Comparison of ENCODE assay signal across 20 cellular contexts in the genomic region with DNA sequence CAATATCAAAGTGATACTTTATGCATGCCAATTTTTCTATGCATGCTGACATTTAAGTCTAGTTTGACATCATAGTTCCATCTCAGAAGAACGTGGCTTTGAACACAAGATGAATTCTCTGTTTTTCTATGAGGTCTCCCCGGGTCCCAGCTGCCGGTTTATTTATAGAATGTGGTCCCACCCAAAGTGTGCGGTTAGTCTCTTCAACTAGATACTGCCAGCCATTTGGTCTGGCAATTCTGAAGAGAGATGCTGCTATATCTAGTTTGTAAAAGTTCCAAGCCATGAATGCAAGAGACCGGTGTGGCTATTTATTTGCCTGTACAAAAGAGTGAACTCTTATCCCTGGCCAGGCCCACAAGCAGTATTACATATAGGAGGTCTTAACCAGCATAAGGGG. TPM values are rescaled to one million over a fixed set of nuclear protein-coding genes. Genes with fewer than 3 reads are reported as not detected.
A peak's percentile ranks its signal among the peaks of the same experiment; 100 is the strongest.
DNase-seq lines count a peak whose midpoint lies in the region; ATAC-seq and TF ChIP-seq lines count a peak whose summit lies in the region.
"Had no signal": no experiment of that assay in that cellular context is flagged by ENCODE, and none has a peak within 500 bp of the region (broad histone marks: within the 10 kb centered on the region; RNA-seq: fewer than 3 reads in every experiment).

No MANE protein-coding gene starts in this region.

- peak overlapping the region; percentile 1 for H3K27ac Mint-ChIP-seq in activated naive CD8-positive, alpha-beta T cell treated with anti-CD3 and anti-CD28 coated beads, Interleukin-2, amount 10 ng/mL, durations not matched to agents 7 days and 5 days
- H3K27ac Mint-ChIP-seq in activated naive CD8-positive, alpha-beta T cell treated with anti-CD3 and anti-CD28 coated beads for 36 hours = no peak overlapping the region
- peak overlapping the region; percentile 78 for H3K27ac Mint-ChIP-seq in memory B cell
- H3K27ac Mint-ChIP-seq: HFFc6 had no signal

- H3K9me3 ChIP-seq in gastroesophageal sphincter = no peaks in the 10 kb centered on the region
- H3K9me3 ChIP-seq: A549, MG63, SK-N-SH had no signal

- no peak for TF ChIP-seq CTCF in gastroesophageal sphincter (IDR thresholded peaks at IDR 0.05)

- ATAC-seq in activated naive CD8-positive, alpha-beta T cell treated with anti-CD3 and anti-CD28 coated beads, Interleukin-2, amount 10 ng/mL, durations not matched to agents 7 days and 5 days (ENCODE audit: low read depth) = no peak
- ATAC-seq in memory B cell (ENCODE audit: low read depth) = peak; percentile 67
- ATAC-seq in gastroesophageal sphincter = no peak
- ATAC-seq: A549 had no signal

- no peak for TF ChIP-seq POLR2A in gastroesophageal sphincter (IDR thresholded peaks at IDR 0.05)

- 31 to 64% methylated on average over 3 to 5 of the region's 5 CpGs for WGBS in gastroesophageal sphincter (ENCODE audit: low coverage in 1 of 2), 2 donors

- H3K36me3 ChIP-seq in gastroesophageal sphincter = no peaks in the 10 kb centered on the region
- H3K36me3 ChIP-seq: MG63 had no signal

- H3K27me3 Mint-ChIP-seq in activated naive CD8-positive, alpha-beta T cell treated with anti-CD3 and anti-CD28 coated beads, Interleukin-2, amount 10 ng/mL, durations not matched to agents 7 days and 5 days = peaks cover 4% of the 10 kb centered on the region
- H3K27me3 Mint-ChIP-seq in activated naive CD8-positive, alpha-beta T cell treated with anti-CD3 and anti-CD28 coated beads for 36 hours = peaks cover 17% of the 10 kb centered on the region
- H3K27me3 Mint-ChIP-seq in memory B cell = no peaks in the 10 kb centered on the region

- H3K36me3 Mint-ChIP-seq in activated naive CD8-positive, alpha-beta T cell treated with anti-CD3 and anti-CD28 coated beads, Interleukin-2, amount 10 ng/mL, durations not matched to agents 7 days and 5 days = no peaks in the 10 kb centered on the region
- no peaks in the 10 kb centered on the region for H3K36me3 Mint-ChIP-seq in activated naive CD8-positive, alpha-beta T cell treated with anti-CD3 and anti-CD28 coated beads for 36 hours
- peaks cover 4% of the 10 kb centered on the region for H3K36me3 Mint-ChIP-seq in memory B cell

- TF ChIP-seq EP300 in gastroesophageal sphincter (IDR thresholded peaks at IDR 0.05) = no peak

- H3K4me3 ChIP-seq in gastroesophageal sphincter = no peak overlapping the region
- H3K4me3 ChIP-seq: A549, MG63 had no signal

- no peaks in the 10 kb centered on the region for H3K4me1 ChIP-seq in gastroesophageal sphincter
- H3K4me1 ChIP-seq: A549 had no signal

- H3K27ac ChIP-seq in gastroesophageal sphincter = no peak overlapping the region
- H3K27ac ChIP-seq: A549 had no signal

- no peak for DNase-seq in activated naive CD8-positive, alpha-beta T cell treated with anti-CD3 and anti-CD28 coated beads, Interleukin-2, amount 10 ng/mL, durations not matched to agents 7 days and 5 days
- DNase-seq in activated naive CD8-positive, alpha-beta T cell treated with anti-CD3 and anti-CD28 coated beads for 36 hours = no peak
- DNase-seq in MV-4-11 (lab: John Stamatoyannopoulos, UW) (peak; percentile 39), memory B cell (ENCODE audit: low spot score in 2 of 2) (no peak), epidermal melanocyte (ENCODE audit: insufficient read length, low spot score) (no peak), DMS79 treated with DMSO at 0.1 percent for 48 hours (lab: John Stamatoyannopoulos, UW) (no peak), globus pallidus (ENCODE audit: low spot score) (no peak)
- DNase-seq: C1 segment of cervical spinal cord, HFFc6, Karpas-422, MG63, NCI-H1436, NCI-H2029 treated with DMSO at 0.1 percent for 48 hours, NCI-H510A, NCI-H774, Right ventricle myocardium superior, SK-N-SH had no signal

- POLR2A ChIA-PET in activated naive CD8-positive, alpha-beta T cell treated with anti-CD3 and anti-CD28 coated beads, Interleukin-2, amount 10 ng/mL, durations not matched to agents 7 days and 5 days (lab: Charles Lee) = no interaction called here

- peaks cover 2% of the 10 kb centered on the region for H3K9me3 Mint-ChIP-seq in activated naive CD8-positive, alpha-beta T cell treated with anti-CD3 and anti-CD28 coated beads, Interleukin-2, amount 10 ng/mL, durations not matched to agents 7 days and 5 days
- H3K9me3 Mint-ChIP-seq in activated naive CD8-positive, alpha-beta T cell treated with anti-CD3 and anti-CD28 coated beads for 36 hours = peaks cover 1% of the 10 kb centered on the region
- peaks cover 2% of the 10 kb centered on the region for H3K9me3 Mint-ChIP-seq in memory B cell
- H3K9me3 Mint-ChIP-seq: HFFc6 had no signal

- H3K4me3 Mint-ChIP-seq in activated naive CD8-positive, alpha-beta T cell treated with anti-CD3 and anti-CD28 coated beads, Interleukin-2, amount 10 ng/mL, durations not matched to agents 7 days and 5 days = no peak overlapping the region
- H3K4me3 Mint-ChIP-seq in activated naive CD8-positive, alpha-beta T cell treated with anti-CD3 and anti-CD28 coated beads for 36 hours = no peak overlapping the region
- peak overlapping the region; percentile 46 for H3K4me3 Mint-ChIP-seq in memory B cell
- H3K4me3 Mint-ChIP-seq: HFFc6 had no signal

- peaks cover 8% of the 10 kb centered on the region for H3K27me3 ChIP-seq in gastroesophageal sphincter
- H3K27me3 ChIP-seq: MG63 had no signal

- peaks cover 7% of the 10 kb centered on the region for H3K4me1 Mint-ChIP-seq in activated naive CD8-positive, alpha-beta T cell treated with anti-CD3 and anti-CD28 coated beads, Interleukin-2, amount 10 ng/mL, durations not matched to agents 7 days and 5 days
- H3K4me1 Mint-ChIP-seq in activated naive CD8-positive, alpha-beta T cell treated with anti-CD3 and anti-CD28 coated beads for 36 hours = peaks cover 18% of the 10 kb centered on the region
- peaks cover 21% of the 10 kb centered on the region for H3K4me1 Mint-ChIP-seq in memory B cell

RNA-seq across cellular contexts. Expression of gene OR5A2, which starts 9.2 kb away (rescaled TPM):
- total RNA-seq in activated naive CD8-positive, alpha-beta T cell treated with anti-CD3 and anti-CD28 coated beads, Interleukin-2, amount 10 ng/mL, durations not matched to agents 7 days and 5 days = not detected
- not detected for total RNA-seq in activated naive CD8-positive, alpha-beta T cell treated with anti-CD3 and anti-CD28 coated beads for 36 hours
- not detected for total RNA-seq in gastroesophageal sphincter
- total RNA-seq: HFFc6, HT-29, Right ventricle myocardium superior had no signal

RNA-seq across cellular contexts. Expression of gene OR5A1, which starts 19.2 kb away (rescaled TPM):
- total RNA-seq in activated naive CD8-positive, alpha-beta T cell treated with anti-CD3 and anti-CD28 coated beads, Interleukin-2, amount 10 ng/mL, durations not matched to agents 7 days and 5 days = not detected
- not detected for total RNA-seq in activated naive CD8-positive, alpha-beta T cell treated with anti-CD3 and anti-CD28 coated beads for 36 hours
- not detected for total RNA-seq in gastroesophageal sphincter
- total RNA-seq: HFFc6, HT-29, Right ventricle myocardium superior had no signal

RNA-seq across cellular contexts. Expression of gene OR4D6, which starts 39.7 kb away (rescaled TPM):
- not detected for total RNA-seq in activated naive CD8-positive, alpha-beta T cell treated with anti-CD3 and anti-CD28 coated beads, Interleukin-2, amount 10 ng/mL, durations not matched to agents 7 days and 5 days
- not detected for total RNA-seq in activated naive CD8-positive, alpha-beta T cell treated with anti-CD3 and anti-CD28 coated beads for 36 hours
- not detected for total RNA-seq in gastroesophageal sphincter
- total RNA-seq: HFFc6, HT-29, Right ventricle myocardium superior had no signal

RNA-seq across cellular contexts. Expression of gene OR4D10, which starts 56.1 kb away (rescaled TPM):
- not detected for total RNA-seq in activated naive CD8-positive, alpha-beta T cell treated with anti-CD3 and anti-CD28 coated beads, Interleukin-2, amount 10 ng/mL, durations not matched to agents 7 days and 5 days
- total RNA-seq in activated naive CD8-positive, alpha-beta T cell treated with anti-CD3 and anti-CD28 coated beads for 36 hours = not detected
- total RNA-seq in gastroesophageal sphincter = not detected
- total RNA-seq: HFFc6, HT-29, Right ventricle myocardium superior had no signal

RNA-seq across cellular contexts. Expression of gene OR5AN1, which starts 58.3 kb away (rescaled TPM):
- total RNA-seq in activated naive CD8-positive, alpha-beta T cell treated with anti-CD3 and anti-CD28 coated beads, Interleukin-2, amount 10 ng/mL, durations not matched to agents 7 days and 5 days = not detected
- not detected for total RNA-seq in activated naive CD8-positive, alpha-beta T cell treated with anti-CD3 and anti-CD28 coated beads for 36 hours
- not detected for total RNA-seq in gastroesophageal sphincter
- total RNA-seq: HFFc6, HT-29, Right ventricle myocardium superior had no signal
